Comparison of ENCODE assay signal across 8 cellular contexts in the genomic region with DNA sequence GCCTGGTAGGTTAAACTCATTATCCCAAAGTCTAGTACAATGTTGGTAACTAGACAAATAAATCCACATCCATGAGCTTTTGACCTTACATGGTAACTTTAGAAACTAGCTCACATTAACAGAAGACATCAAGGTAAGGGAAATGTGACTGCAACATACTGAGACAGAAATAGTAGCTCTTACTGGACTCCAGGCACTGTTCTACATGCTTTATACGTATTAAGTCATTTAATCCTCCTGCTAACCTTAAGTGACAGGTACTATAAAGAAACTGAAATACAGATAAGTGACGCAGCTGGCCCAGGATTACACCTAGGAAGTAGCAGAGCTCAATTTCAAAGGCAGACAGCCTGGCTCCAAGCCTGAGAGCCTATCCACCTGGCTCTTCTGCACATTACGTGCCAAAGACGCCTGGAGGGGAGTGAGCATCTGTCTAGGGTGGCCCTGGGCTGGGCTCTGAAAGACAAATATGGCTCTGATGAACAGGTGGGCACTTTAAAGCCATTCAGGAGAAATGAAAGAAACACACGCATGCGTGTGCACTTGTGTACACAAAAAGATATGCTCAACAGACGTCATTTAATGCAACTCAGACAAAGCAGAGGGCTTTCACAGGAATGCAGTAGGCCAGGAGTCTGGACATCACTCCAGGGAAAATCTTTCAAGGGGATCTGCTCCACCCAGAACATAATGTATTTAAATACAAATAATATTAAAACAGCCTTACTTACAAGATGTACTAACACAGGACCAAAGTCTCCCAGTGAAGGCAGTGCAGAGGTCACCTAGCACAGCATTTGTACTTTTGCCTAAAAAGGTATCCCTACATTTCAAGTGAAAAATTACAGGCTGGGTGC. TPM values are rescaled to one million over a fixed set of nuclear protein-coding genes. Genes with fewer than 3 reads are reported as not detected.
A peak's percentile ranks its signal among the peaks of the same experiment; 100 is the strongest.
DNase-seq lines count a peak whose midpoint lies in the region; ATAC-seq and TF ChIP-seq lines count a peak whose summit lies in the region.

No MANE protein-coding gene starts in this region.

- H3K56ac ChIP-seq in H9 (ENCODE audit: insufficient read length, low read depth, low read length): no peak overlapping the region

- no peak overlapping the region for H3K4me2 ChIP-seq in H9 (ENCODE audit: insufficient read depth, insufficient read length, low read length)

- peaks cover 6% of the 10 kb centered on the region for H3K23me2 ChIP-seq in H9 (ENCODE audit: insufficient read length, low read depth, low read length, poor library complexity, severe bottlenecking)

- no peak overlapping the region for H2BK20ac ChIP-seq in H9 (ENCODE audit: low read depth, low read length, poor library complexity, severe bottlenecking)

- no peak overlapping the region for H4K91ac ChIP-seq in H9 (ENCODE audit: insufficient read length, low read depth, low read length)

- no peak overlapping the region for H3K27ac ChIP-seq in H9 (ENCODE audit: insufficient read length, low read depth, low read length)

- no peak overlapping the region for H2AFZ ChIP-seq in H9 (ENCODE audit: low read length)

- H3K4me1 ChIP-seq in H9 (ENCODE audit: insufficient read depth, low read length): no peaks in the 10 kb centered on the region

- peaks cover 17% of the 10 kb centered on the region for H3K36me3 Mint-ChIP-seq in activated naive CD4-positive, alpha-beta T cell treated with anti-CD3 and anti-CD28 coated beads, Interleukin-2, amount 50 U/mL, for 24 hours
- peaks cover 2 to 14% (median 12%) of the 10 kb centered on the region in 3 experiments; a peak in 6 of 7 replicates for H3K36me3 Mint-ChIP-seq in H9 (ENCODE audit: insufficient read depth in 1 of 3, low read depth in 3 of 3)

- no CpG with 5 or more reads among the region's 7 CpGs for WGBS in H9 (ENCODE audit: extremely low coverage, insufficient read length, low lambda C conversion rate)

- no peak overlapping the region for H2BK12ac ChIP-seq in H9 (ENCODE audit: insufficient read length, low read depth, low read length)

- ATAC-seq in HG03342 (IDR thresholded peaks at IDR 0.05; ENCODE audit: unreplicated experiment): no peak

- H3K23ac ChIP-seq in H9 (ENCODE audit: insufficient read length, low read depth, low read length): no peak overlapping the region

- no peak overlapping the region for H3K18ac ChIP-seq in H9 (ENCODE audit: insufficient read length, low read depth, low read length)

- H4K5ac ChIP-seq in H9 (ENCODE audit: insufficient read length, low read depth, low read length): no peak overlapping the region

- no peaks in the 10 kb centered on the region for H4K20me1 ChIP-seq in H9 (ENCODE audit: control insufficient read depth, insufficient read depth, insufficient read length)

- no peak overlapping the region for H3T11ph ChIP-seq in H9 (ENCODE audit: low read length)

- no peak overlapping the region for H2AK5ac ChIP-seq in H9 (ENCODE audit: insufficient read length, low read length)

- peak overlapping the region; percentile 69 for H3K4me3 Mint-ChIP-seq in activated naive CD4-positive, alpha-beta T cell treated with anti-CD3 and anti-CD28 coated beads, Interleukin-2, amount 50 U/mL, for 24 hours
- no peak overlapping the region for H3K4me3 Mint-ChIP-seq in H9

- H3K79me2 ChIP-seq in H9 (ENCODE audit: insufficient read depth, low read length): peaks cover 14% of the 10 kb centered on the region; the same call in 1 of the 2 replicates

- no peak overlapping the region for H3K14ac ChIP-seq in H9 (ENCODE audit: insufficient read depth, low read length)

- H3K27ac Mint-ChIP-seq in activated naive CD4-positive, alpha-beta T cell treated with anti-CD3 and anti-CD28 coated beads, Interleukin-2, amount 50 U/mL, for 24 hours: peak overlapping the region; percentile 86
- peak overlapping the region in 1 of 3 experiments; percentile 35; a peak in 2 of 7 replicates for H3K27ac Mint-ChIP-seq in H9

- no peak overlapping the region for H2BK5ac ChIP-seq in H9 (ENCODE audit: insufficient read length, low read length)

- H2BK15ac ChIP-seq in H9 (ENCODE audit: low read depth, low read length): no peak overlapping the region

- no peak overlapping the region for H3K9ac ChIP-seq in H9 (ENCODE audit: extremely low read depth, insufficient read length, low read length)

- H3K9me3 ChIP-seq in H9 (ENCODE audit: control insufficient read depth, low read depth, low read length): no peaks in the 10 kb centered on the region

- H3K4ac ChIP-seq in H9 (ENCODE audit: low read depth, low read length): no peak overlapping the region

- H2BK120ac ChIP-seq in H9 (ENCODE audit: low read depth, low read length, poor library complexity, severe bottlenecking): no peak overlapping the region

- H3K4me1 Mint-ChIP-seq in activated naive CD4-positive, alpha-beta T cell treated with anti-CD3 and anti-CD28 coated beads, Interleukin-2, amount 50 U/mL, for 24 hours: peaks cover 75% of the 10 kb centered on the region
- peaks cover 17 to 32% of the 10 kb centered on the region in 2 experiments for H3K4me1 Mint-ChIP-seq in H9

- H3K27me3 Mint-ChIP-seq in activated naive CD4-positive, alpha-beta T cell treated with anti-CD3 and anti-CD28 coated beads, Interleukin-2, amount 50 U/mL, for 24 hours: no peaks in the 10 kb centered on the region
- H3K27me3 Mint-ChIP-seq in H9 (ENCODE audit: low read depth): no peaks in the 10 kb centered on the region; the same call in 1 of the 2 replicates

- H3K9me3 Mint-ChIP-seq in activated naive CD4-positive, alpha-beta T cell treated with anti-CD3 and anti-CD28 coated beads, Interleukin-2, amount 50 U/mL, for 24 hours: no peaks in the 10 kb centered on the region
- no peaks in the 10 kb centered on the region for H3K9me3 Mint-ChIP-seq in H9

- no peak for TF ChIP-seq CTCF in H9 (conservative IDR thresholded peaks at IDR 0.05)

- no peaks in the 10 kb centered on the region for H3K27me3 ChIP-seq in H9 (ENCODE audit: insufficient read depth, low read length)

- H3K79me1 ChIP-seq in H9 (ENCODE audit: insufficient read depth, low read depth, low read length, poor library complexity, severe bottlenecking): no peaks in the 10 kb centered on the region

- H4K8ac ChIP-seq in H9 (replicated peaks; ENCODE audit: insufficient read length, low read depth, low read length): no peak overlapping the region

- peak; percentile 91 for DNase-seq in COLO668 (lab: John Stamatoyannopoulos, UW; ENCODE audit: unreplicated experiment)
- peak; percentile 48 for DNase-seq in NCI-H1694 (lab: John Stamatoyannopoulos, UW)
- DNase-seq in myocyte (ENCODE audit: low read depth): peak; percentile 22
- DNase-seq in H9: no peak
- DNase-seq in HuH-7 (ENCODE audit: low spot score): no peak
- no peak for DNase-seq in NK-92 (lab: John Stamatoyannopoulos, UW; ENCODE audit: unreplicated experiment)

RNA-seq across cellular contexts. Expression of gene ZC3H7A, which starts 4.4 kb away (rescaled TPM):
- total RNA-seq in myocyte (28.2 and 48.2 TPM in 2 replicates), H9 (2021) (43.1 and 43.5 TPM in 2 replicates)
- 32.5 TPM for polyA plus RNA-seq in myocyte (2012)

RNA-seq across cellular contexts. Expression of gene TXNDC11, which starts 50.0 kb away (rescaled TPM):
- total RNA-seq in myocyte (24.5 and 33.8 TPM in 2 replicates), H9 (2021) (12.2 and 15.3 TPM in 2 replicates)
- 26.8 TPM for polyA plus RNA-seq in myocyte (2012)

RNA-seq across cellular contexts. Expression of gene RSL1D1, which starts 58.7 kb away (rescaled TPM):
- total RNA-seq in myocyte (260 TPM in 2 replicates), H9 (2021) (334 and 343 TPM in 2 replicates)
- polyA plus RNA-seq in myocyte (2012): 50.9 TPM

Comparison
In these comparisons a context has a peak if more than half of its experiments do, and no peak if none do; other contexts are left out.
1. DNase-seq: peak in COLO668 (single experiment), NCI-H1694 (single experiment) and myocyte (single experiment); none in H9 (single experiment), HuH-7 (single experiment) and NK-92 (single experiment).